In the genomic region with DNA sequence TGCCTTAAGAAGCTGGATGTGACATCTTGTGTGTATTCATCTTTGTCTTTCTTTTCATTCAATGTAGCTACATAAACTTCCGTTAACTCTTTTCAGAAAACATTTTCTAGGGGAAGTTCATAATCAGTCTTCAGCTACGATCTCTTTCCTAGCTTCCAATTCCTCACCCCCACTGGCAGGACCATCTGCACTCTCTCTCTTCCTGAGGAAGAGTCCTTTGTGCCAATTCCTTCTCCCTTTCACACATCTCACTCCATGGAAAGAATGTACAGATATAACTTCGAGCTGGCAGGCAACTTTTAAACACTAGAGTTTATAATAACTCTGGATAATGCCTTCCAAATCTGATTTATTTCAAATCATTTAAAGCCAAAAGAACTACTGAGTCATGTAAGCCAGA, we compare ENCODE assay signal across 24 cellular contexts.
DNase-seq lines count a peak whose midpoint lies in the region; ATAC-seq and TF ChIP-seq lines count a peak whose summit lies in the region.
"Had no signal": no experiment of that assay in that cellular context is flagged by ENCODE, and none has a peak within 500 bp of the region (broad histone marks: within the 10 kb centered on the region; RNA-seq: fewer than 3 reads in every experiment).

No MANE protein-coding gene starts in this region.

- no peaks in the 10 kb centered on the region for H3K36me3 Mint-ChIP-seq in activated naive CD4-positive, alpha-beta T cell treated with anti-CD3 and anti-CD28 coated beads for 36 hours (ENCODE audit: low read depth)
- H3K36me3 Mint-ChIP-seq: CD14-positive monocyte; CD8-positive, alpha-beta memory T cell had no signal

- POLR2A ChIA-PET in OCI-LY7 (lab: Charles Lee), result interaction anchor here (0.6 to 0.7 kb wide), 3 partner anchors 12 to 122 kb away, joined by 3 read pairs; no protein-coding TSS in a partner anchor
- POLR2A ChIA-PET in PC-9 (lab: Charles Lee; ENCODE audit: unreplicated experiment), result no interaction called here
- POLR2A ChIA-PET in RWPE1 (lab: Yijun Ruan, JAX; ENCODE audit: low non-redundant PET), result no interaction called here

- H3K4me2 ChIP-seq in Karpas-422 (ENCODE audit: low read depth, low read length, poor library complexity, severe bottlenecking) (no peak overlapping the region), OCI-LY7 (ENCODE audit: low read length) (no peak overlapping the region), PC-9 (no peak overlapping the region)
- H3K4me2 ChIP-seq: A549; BLaER1 treated with 17β-estradiol and CSF1 and Interleukin-3, amounts not matched to agents 10 nM and 100 nM; GM23338 had no signal

- peaks cover 3% of the 10 kb centered on the region; the same call in 1 of the 2 replicates for H3K4me1 ChIP-seq in Karpas-422 (ENCODE audit: low read length)
- H3K4me1 ChIP-seq in OCI-LY7 (ENCODE audit: insufficient read depth, low read length, poor library complexity, severe bottlenecking), result no peaks in the 10 kb centered on the region
- H3K4me1 ChIP-seq in PC-9 (replicated peaks; ENCODE audit: insufficient read depth), result no peaks in the 10 kb centered on the region
- H3K4me1 ChIP-seq: A549; BE2C; BLaER1 treated with 17β-estradiol and CSF1 and Interleukin-3, amounts not matched to agents 10 nM and 100 nM had no signal

- no peak for ATAC-seq in stimulated activated naive CD8-positive, alpha-beta T cell treated with anti-CD3 and anti-CD28 coated beads, Interleukin-15, amount 100 ng/mL, for 72 hours
- ATAC-seq: A549, GM23338, HCT116 had no signal

- no peaks in the 10 kb centered on the region for H4K20me1 ChIP-seq in Karpas-422 (ENCODE audit: insufficient read depth, low read depth, low read length)
- H4K20me1 ChIP-seq in OCI-LY7 (ENCODE audit: insufficient read depth, low read length), result no peaks in the 10 kb centered on the region
- no peaks in the 10 kb centered on the region for H4K20me1 ChIP-seq in PC-9 (ENCODE audit: insufficient read depth)
- H4K20me1 ChIP-seq: BLaER1 treated with 17β-estradiol and CSF1 and Interleukin-3, amounts not matched to agents 10 nM and 100 nM had no signal

- DNase-seq in Karpas-422 (no peak), OCI-LY7 (ENCODE audit: low spot score) (no peak), inferior parietal cortex (ENCODE audit: extremely low spot score) (peak; percentile 51), pons (ENCODE audit: low spot score) (peak; percentile 8), PC-9 (no peak), RWPE1 (ENCODE audit: low spot score) (no peak)
- DNase-seq in activated naive CD4-positive, alpha-beta T cell treated with anti-CD3 and anti-CD28 coated beads for 36 hours, result no peak
- no peak for DNase-seq in stimulated activated naive CD8-positive, alpha-beta T cell treated with anti-CD3 and anti-CD28 coated beads, Interleukin-15, amount 100 ng/mL, for 72 hours
- DNase-seq: 8988T; ACHN; AML-193; BE2C; CD4-positive, alpha-beta T cell; CD8-positive, alpha-beta memory T cell; DMS 273 treated with DMSO at 0.1 percent for 48 hours; DMS79; EL; GF-D8; H9 had no signal

- H3K36me3 ChIP-seq in Karpas-422 (ENCODE audit: insufficient read depth, low read length) (no peaks in the 10 kb centered on the region), OCI-LY7 (ENCODE audit: insufficient read depth, low read length) (no peaks in the 10 kb centered on the region), PC-9 (ENCODE audit: low read depth) (no peaks in the 10 kb centered on the region)
- H3K36me3 ChIP-seq: BE2C; BLaER1 treated with 17β-estradiol and CSF1 and Interleukin-3, amounts not matched to agents 10 nM and 100 nM had no signal

- H3K27ac ChIP-seq in Karpas-422 (ENCODE audit: low read length) (no peak overlapping the region), OCI-LY7 (ENCODE audit: low read depth, low read length, poor library complexity, severe bottlenecking) (no peak overlapping the region), PC-9 (no peak overlapping the region), RWPE1 (no peak overlapping the region)
- H3K27ac ChIP-seq: A549; BLaER1 treated with 17β-estradiol and CSF1 and Interleukin-3, amounts not matched to agents 10 nM and 100 nM had no signal

- H3F3A ChIP-seq in PC-9 (ENCODE audit: insufficient read depth, low read depth), result no peaks in the 10 kb centered on the region

- H3K27me3 ChIP-seq in Karpas-422 (ENCODE audit: low read length) (no peaks in the 10 kb centered on the region), PC-9 (ENCODE audit: insufficient read depth, low read depth) (no peaks in the 10 kb centered on the region)
- H3K27me3 ChIP-seq: BE2C; BLaER1 treated with 17β-estradiol and CSF1 and Interleukin-3, amounts not matched to agents 10 nM and 100 nM had no signal

- H3K4me3 ChIP-seq in Karpas-422 (ENCODE audit: low read length) (no peak overlapping the region), OCI-LY7 (ENCODE audit: low read depth, low read length, poor library complexity, severe bottlenecking) (no peak overlapping the region), PC-9 (no peak overlapping the region)
- H3K4me3 ChIP-seq: A549; BLaER1 treated with 17β-estradiol and CSF1 and Interleukin-3, amounts not matched to agents 10 nM and 100 nM; GM23338 had no signal

- no peak overlapping the region for H3K9ac ChIP-seq in Karpas-422 (ENCODE audit: low read length)
- H3K9ac ChIP-seq: BLaER1 treated with 17β-estradiol and CSF1 and Interleukin-3, amounts not matched to agents 10 nM and 100 nM had no signal

- BruUV-seq in OCI-LY7 (replicated peaks; lab: Mats Ljungman, UMichigan) (no TSS peak), PC-9 (replicated peaks; lab: Mats Ljungman, UMichigan) (no TSS peak)

- H3K27me3 Mint-ChIP-seq in activated naive CD4-positive, alpha-beta T cell treated with anti-CD3 and anti-CD28 coated beads for 36 hours (ENCODE audit: low read depth), result no peaks in the 10 kb centered on the region
- H3K27me3 Mint-ChIP-seq in stimulated activated naive CD8-positive, alpha-beta T cell treated with anti-CD3 and anti-CD28 coated beads, Interleukin-15, amount 100 ng/mL, for 72 hours, result no peaks in the 10 kb centered on the region
- H3K27me3 Mint-ChIP-seq: CD4-positive, alpha-beta T cell; CD8-positive, alpha-beta memory T cell had no signal

- no peaks in the 10 kb centered on the region for H3K79me2 ChIP-seq in Karpas-422 (ENCODE audit: low read length)
- no peaks in the 10 kb centered on the region for H3K79me2 ChIP-seq in OCI-LY7 (ENCODE audit: insufficient read depth, low read depth, low read length)
- no peaks in the 10 kb centered on the region for H3K79me2 ChIP-seq in PC-9 (ENCODE audit: low read depth)

- no peak overlapping the region for H3K27ac Mint-ChIP-seq in activated naive CD4-positive, alpha-beta T cell treated with anti-CD3 and anti-CD28 coated beads for 36 hours
- no peak overlapping the region for H3K27ac Mint-ChIP-seq in stimulated activated naive CD8-positive, alpha-beta T cell treated with anti-CD3 and anti-CD28 coated beads, Interleukin-15, amount 100 ng/mL, for 72 hours
- H3K27ac Mint-ChIP-seq: CD14-positive monocyte; CD4-positive, alpha-beta T cell; CD8-positive, alpha-beta memory T cell; GM23338; H9 had no signal

- H3K9me3 ChIP-seq in Karpas-422 (ENCODE audit: low read length) (no peaks in the 10 kb centered on the region), OCI-LY7 (ENCODE audit: low read length) (no peaks in the 10 kb centered on the region), PC-9 (ENCODE audit: insufficient read depth, low read depth) (no peaks in the 10 kb centered on the region)
- H3K9me3 ChIP-seq: A549; BE2C; BLaER1 treated with 17β-estradiol and CSF1 and Interleukin-3, amounts not matched to agents 10 nM and 100 nM had no signal

- intact Hi-C loops in OCI-LY7 (cut with micrococcal nuclease; ENCODE audit: unreplicated experiment) (no loop called here), PC-9 (cut with micrococcal nuclease; ENCODE audit: unreplicated experiment) (no loop called here)
- intact Hi-C loops in activated naive CD4-positive, alpha-beta T cell treated with anti-CD3 and anti-CD28 coated beads for 36 hours (cut with micrococcal nuclease), result no loop called here

- H3K9me2 ChIP-seq in Karpas-422 (replicated peaks; ENCODE audit: insufficient read depth, low read length), result no peaks in the 10 kb centered on the region
- H3K9me2 ChIP-seq in OCI-LY7 (ENCODE audit: insufficient read depth, low read length), result no peaks in the 10 kb centered on the region
- no peaks in the 10 kb centered on the region for H3K9me2 ChIP-seq in PC-9 (ENCODE audit: insufficient read depth)

- H2AFZ ChIP-seq in Karpas-422 (ENCODE audit: low read length) (0 out of 2 replicates have a peak overlapping the region, but pooled peaks have one; percentile 33), OCI-LY7 (ENCODE audit: low read length) (peak overlapping the region; percentile 17; the same call in 1 of the 2 replicates), PC-9 (no peak overlapping the region)
- H2AFZ ChIP-seq: GM23338 had no signal

- CTCF ChIA-PET in OCI-LY7 (lab: Charles Lee; ENCODE audit: unreplicated experiment), result no interaction called here
- CTCF ChIA-PET in activated naive CD4-positive, alpha-beta T cell treated with anti-CD3 and anti-CD28 coated beads for 36 hours (lab: Charles Lee), result no interaction called here
- CTCF ChIA-PET in PC-9 (lab: Charles Lee), result no interaction called here
- CTCF ChIA-PET in RWPE1 (lab: Yijun Ruan, JAX), result no interaction called here

- TF ChIP-seq CTCF in OCI-LY7 (conservative IDR thresholded peaks at IDR 0.05; ENCODE audit: low read length) (no peak), PC-9 (conservative IDR thresholded peaks at IDR 0.05) (no peak), RWPE1 (conservative IDR thresholded peaks at IDR 0.05; ENCODE audit: low read depth) (no peak)

- no peaks in the 10 kb centered on the region for H3K9me3 Mint-ChIP-seq in activated naive CD4-positive, alpha-beta T cell treated with anti-CD3 and anti-CD28 coated beads for 36 hours
- peaks cover 5 to 7% of the 10 kb centered on the region in 2 donors for H3K9me3 Mint-ChIP-seq in stimulated activated naive CD8-positive, alpha-beta T cell treated with anti-CD3 and anti-CD28 coated beads, Interleukin-15, amount 100 ng/mL, for 72 hours
- H3K9me3 Mint-ChIP-seq: GM23338, H9 had no signal

- H3K4me1 Mint-ChIP-seq in activated naive CD4-positive, alpha-beta T cell treated with anti-CD3 and anti-CD28 coated beads for 36 hours (ENCODE audit: low read depth), result no peaks in the 10 kb centered on the region
- no peaks in the 10 kb centered on the region for H3K4me1 Mint-ChIP-seq in stimulated activated naive CD8-positive, alpha-beta T cell treated with anti-CD3 and anti-CD28 coated beads, Interleukin-15, amount 100 ng/mL, for 72 hours
- H3K4me1 Mint-ChIP-seq: CD14-positive monocyte; CD8-positive, alpha-beta memory T cell; H9 had no signal

- H3K4me3 Mint-ChIP-seq in activated naive CD4-positive, alpha-beta T cell treated with anti-CD3 and anti-CD28 coated beads for 36 hours, result no peak overlapping the region
- H3K4me3 Mint-ChIP-seq in stimulated activated naive CD8-positive, alpha-beta T cell treated with anti-CD3 and anti-CD28 coated beads, Interleukin-15, amount 100 ng/mL, for 72 hours, result no peak overlapping the region
- H3K4me3 Mint-ChIP-seq: CD14-positive monocyte; CD4-positive, alpha-beta T cell; CD8-positive, alpha-beta memory T cell; GM23338; H9 had no signal

Comparison
In these comparisons a context has a peak if more than half of its experiments do, and no peak if none do; other contexts are left out.
1. DNase-seq: peak in inferior parietal cortex (single experiment) and pons (single experiment); none in Karpas-422 (single experiment), OCI-LY7 (single experiment), activated naive CD4-positive, alpha-beta T cell treated with anti-CD3 and anti-CD28 coated beads for 36 hours (single experiment), PC-9 (0 of 2), RWPE1 (single experiment) and stimulated activated naive CD8-positive, alpha-beta T cell treated with anti-CD3 and anti-CD28 coated beads, Interleukin-15, amount 100 ng/mL, for 72 hours (0 of 2).